In genomic region chr1:43229831-43230780, GRCh38 we compare ENCODE assay signal across 1 cellular context.
TF ChIP-seq lines count a peak whose summit lies in the region.

No MANE protein-coding gene starts in this region.

TF ChIP-seq in H1, 55 proteins besides CTCF, POLR2A, EP300 and RAD21:
- no peak for TF ChIP-seq ATF3 (IDR thresholded peaks at IDR 0.05; ENCODE audit: insufficient read depth, low read depth, low read length)
- no peak for TF ChIP-seq CBX8 (IDR thresholded peaks at IDR 0.05; ENCODE audit: borderline replicate concordance, low read depth, low read length)
- TF ChIP-seq SAP30 (IDR thresholded peaks at IDR 0.05; ENCODE audit: insufficient read depth, insufficient replicate concordance, low read length) = no peak
- no peak for TF ChIP-seq JUND (IDR thresholded peaks at IDR 0.05; ENCODE audit: low read length)
- TF ChIP-seq CEBPB (IDR thresholded peaks at IDR 0.05; ENCODE audit: low read depth, low read length) = no peak
- TF ChIP-seq FOSL1 (IDR thresholded peaks at IDR 0.05; ENCODE audit: insufficient read depth, low read depth, low read length) = no peak
- no peak for TF ChIP-seq CHD7 (IDR thresholded peaks at IDR 0.05; ENCODE audit: insufficient replicate concordance, low read length)
- no peak for TF ChIP-seq TEAD4 (IDR thresholded peaks at IDR 0.05; ENCODE audit: low read depth, low read length)
- no peak for TF ChIP-seq NANOG (IDR thresholded peaks at IDR 0.05; ENCODE audit: insufficient read depth, low read depth, low read length, poor library complexity, severe bottlenecking)
- no peak for TF ChIP-seq GABPA (IDR thresholded peaks at IDR 0.05; ENCODE audit: borderline replicate concordance, insufficient read depth, low read length)
- TF ChIP-seq GTF2F1 (IDR thresholded peaks at IDR 0.05; ENCODE audit: borderline replicate concordance, low read depth, low read length) = no peak
- TF ChIP-seq CHD2 (IDR thresholded peaks at IDR 0.05; ENCODE audit: low read length) = no peak
- TF ChIP-seq KDM4A (IDR thresholded peaks at IDR 0.05; ENCODE audit: low read depth, low read length, severe bottlenecking) = no peak
- no peak for TF ChIP-seq SIN3A (conservative IDR thresholded peaks at IDR 0.05 in 1 of 2, IDR thresholded peaks at IDR 0.05 in 1 of 2; ENCODE audit: low read depth in 1 of 2, low read length in 2 of 2)
- TF ChIP-seq BACH1 (IDR thresholded peaks at IDR 0.05; ENCODE audit: low read length) = no peak
- TF ChIP-seq EZH2 (IDR thresholded peaks at IDR 0.05; ENCODE audit: low read depth, low read length, severe bottlenecking) = no peak
- TF ChIP-seq E2F6 (IDR thresholded peaks at IDR 0.05) = no peak
- TF ChIP-seq RFX5 (IDR thresholded peaks at IDR 0.05; ENCODE audit: borderline replicate concordance, low read depth, low read length) = no peak
- no peak for TF ChIP-seq TCF12 (IDR thresholded peaks at IDR 0.05; ENCODE audit: low read depth, low read length)
- no peak for TF ChIP-seq CHD1 (IDR thresholded peaks at IDR 0.05; ENCODE audit: low read depth, low read length)
